9 cellular contexts compared by ENCODE assay signal in genomic region chr14:75986439-75986765, GRCh38. TPM values are rescaled to one million over a fixed set of nuclear protein-coding genes. Genes with fewer than 3 reads are reported as not detected.
A peak's percentile ranks its signal among the peaks of the same experiment; 100 is the strongest.
DNase-seq lines count a peak whose midpoint lies in the region; ATAC-seq and TF ChIP-seq lines count a peak whose summit lies in the region.
"Had no signal": no experiment of that assay in that cellular context is flagged by ENCODE, and none has a peak within 500 bp of the region (broad histone marks: within the 10 kb centered on the region; RNA-seq: fewer than 3 reads in every experiment).

No MANE protein-coding gene starts in this region.

- no peaks in the 10 kb centered on the region for H3K36me3 ChIP-seq in SU-DHL-6 (ENCODE audit: low read length)

- no peaks in the 10 kb centered on the region for H3K9me3 ChIP-seq in SU-DHL-6 (ENCODE audit: insufficient read depth, low read length)

- H3K27ac ChIP-seq in SU-DHL-6 (ENCODE audit: low read depth, low read length): no peak overlapping the region

- no peak for ATAC-seq in GM18517 (IDR thresholded peaks at IDR 0.05; ENCODE audit: unreplicated experiment)
- ATAC-seq in activated CD4-positive, CD25-positive, alpha-beta regulatory T cell treated with anti-CD3 and anti-CD28 coated beads, Interleukin-2, amount 50 U/mL, for 24 hours: no peak

- H3K9ac ChIP-seq in SU-DHL-6 (ENCODE audit: low read length): peak overlapping the region; percentile 61

- H3K4me3 ChIP-seq in GM08714 (ENCODE audit: low read length) (peak overlapping the region; percentile 79), SU-DHL-6 (ENCODE audit: insufficient read depth, low read length, poor library complexity, severe bottlenecking) (peak overlapping the region; percentile 70), fibroblast of pulmonary artery (replicated peaks; ENCODE audit: low read depth, low read length) (peak overlapping the region; percentile 91)

- H2AFZ ChIP-seq in SU-DHL-6 (ENCODE audit: low read depth, low read length, severe bottlenecking): peak overlapping the region; percentile 91

- H3K79me2 ChIP-seq in SU-DHL-6 (ENCODE audit: insufficient read depth, low read length): no peaks in the 10 kb centered on the region

- H4K20me1 ChIP-seq in SU-DHL-6 (ENCODE audit: low read depth, low read length): no peaks in the 10 kb centered on the region

- DNase-seq in fibroblast of pulmonary artery (ENCODE audit: low read depth) (no peak), pulmonary artery endothelial cell (ENCODE audit: low read depth, low spot score) (peak; percentile 46), islet precursor cell (no peak), activated gamma-delta T cell treated with Interleukin-2 at 50 U/mL for 16 hours (no peak)
- DNase-seq: occipital lobe had no signal

- no peaks in the 10 kb centered on the region for H3K27me3 ChIP-seq in SU-DHL-6 (ENCODE audit: low read length)

- H3K9me2 ChIP-seq in SU-DHL-6 (replicated peaks; ENCODE audit: insufficient read depth, low read length): no peaks in the 10 kb centered on the region

- H3F3A ChIP-seq in SU-DHL-6 (ENCODE audit: insufficient read depth): no peaks in the 10 kb centered on the region

- H3K4me2 ChIP-seq in SU-DHL-6 (ENCODE audit: low read depth, low read length, poor library complexity, severe bottlenecking): peak overlapping the region; percentile 88

- no peak for TF ChIP-seq CTCF in SU-DHL-6 (IDR thresholded peaks at IDR 0.05; ENCODE audit: insufficient read depth, low read length, poor library complexity, severe bottlenecking)
- no peak for TF ChIP-seq CTCF in fibroblast of pulmonary artery (IDR thresholded peaks at IDR 0.05; ENCODE audit: low read length, missing control alignments)

RNA-seq across cellular contexts. Expression of gene IFT43, which starts 0.8 kb away (rescaled TPM):
- 22.9 and 25.9 TPM in 2 replicates for total RNA-seq in pulmonary artery endothelial cell

RNA-seq across cellular contexts. Expression of gene TGFB3, which starts 4.6 kb away (rescaled TPM):
- 2.6 and 3.1 TPM in 2 replicates for total RNA-seq in pulmonary artery endothelial cell
